In genomic region chr6:373031-373430, GRCh38 we compare ENCODE assay signal across 30 cellular contexts. TPM values are rescaled to one million over a fixed set of nuclear protein-coding genes. Genes with fewer than 3 reads are reported as not detected.
A peak's percentile ranks its signal among the peaks of the same experiment; 100 is the strongest.
DNase-seq lines count a peak whose midpoint lies in the region; ATAC-seq, FAIRE-seq and TF ChIP-seq lines count a peak whose summit lies in the region.
"Had no signal": no experiment of that assay in that cellular context is flagged by ENCODE, and none has a peak within 500 bp of the region (broad histone marks: within the 10 kb centered on the region; RNA-seq: fewer than 3 reads in every experiment).

No MANE protein-coding gene starts in this region.

- H3K9me3 ChIP-seq in CD8-positive, alpha-beta T cell (ENCODE audit: low read length): no peaks in the 10 kb centered on the region
- H3K9me3 ChIP-seq: Caco-2, gastroesophageal sphincter had no signal

- H3K4me3 ChIP-seq in CD8-positive, alpha-beta T cell (ENCODE audit: low read depth, low read length): no peak overlapping the region
- H3K4me3 ChIP-seq: gastroesophageal sphincter, hepatocyte had no signal

- H3K27ac ChIP-seq in CD8-positive, alpha-beta T cell (ENCODE audit: low read depth, low read length): no peak overlapping the region
- H3K27ac ChIP-seq: gastroesophageal sphincter, hepatocyte had no signal

- no peaks in the 10 kb centered on the region for H3K27me3 ChIP-seq in CD8-positive, alpha-beta T cell (ENCODE audit: insufficient read depth, low read length)
- H3K27me3 ChIP-seq: hepatocyte had no signal

- H3K9me3 Mint-ChIP-seq in effector memory CD8-positive, alpha-beta T cell: peaks cover 2 to 8% of the 10 kb centered on the region in 2 donors
- H3K9me3 Mint-ChIP-seq in CD8-positive, alpha-beta T cell: peaks cover 2% of the 10 kb centered on the region
- H3K9me3 Mint-ChIP-seq: activated naive CD4-positive, alpha-beta T cell treated with anti-CD3 and anti-CD28 coated beads, Interleukin-2, amount 50 U/mL, for 24 hours had no signal

- peak overlapping the region; percentile 41 to 47 for H3K4me3 Mint-ChIP-seq in effector memory CD8-positive, alpha-beta T cell
- H3K4me3 Mint-ChIP-seq in CD8-positive, alpha-beta T cell: no peak overlapping the region
- H3K4me3 Mint-ChIP-seq: activated CD4-positive, alpha-beta memory T cell treated with anti-CD3 and anti-CD28 coated beads, Interleukin-2, amount 10 ng/mL, durations not matched to agents 7 days and 5 days; activated naive CD4-positive, alpha-beta T cell treated with anti-CD3 and anti-CD28 coated beads, Interleukin-2, amount 50 U/mL, for 24 hours; brain; neural crest cell; T-helper 17 cell; type B pancreatic cell had no signal

- TF ChIP-seq CTCF in CD8-positive, alpha-beta T cell (IDR thresholded peaks at IDR 0.05): no peak

- ATAC-seq in GM18868 (IDR thresholded peaks at IDR 0.05; ENCODE audit: unreplicated experiment) (peak; percentile 2), HG03442 (IDR thresholded peaks at IDR 0.05; ENCODE audit: unreplicated experiment) (peak; percentile 4), sciatic nerve (no peak)
- no peak for ATAC-seq in effector memory CD8-positive, alpha-beta T cell (replicated peaks)
- ATAC-seq in CD8-positive, alpha-beta T cell: no peak
- ATAC-seq: gastroesophageal sphincter had no signal

- peaks cover 6% of the 10 kb centered on the region for H3K4me1 ChIP-seq in CD8-positive, alpha-beta T cell (ENCODE audit: insufficient read depth, low read length)
- H3K4me1 ChIP-seq: Caco-2 had no signal

- no peak for FAIRE-seq in RCC 7860 (lab: Jason Lieb, UNC)
- FAIRE-seq: endothelial cell of umbilical vein had no signal

- peaks cover 9 to 13% of the 10 kb centered on the region in 2 donors for H3K4me1 Mint-ChIP-seq in effector memory CD8-positive, alpha-beta T cell (ENCODE audit: low read depth in 2 of 2)
- H3K4me1 Mint-ChIP-seq in CD8-positive, alpha-beta T cell (ENCODE audit: low read depth): peaks cover 10% of the 10 kb centered on the region
- H3K4me1 Mint-ChIP-seq: brain, neural crest cell, T-helper 17 cell had no signal

- POLR2A ChIA-PET in CD8-positive, alpha-beta T cell (lab: Charles Lee): no interaction called here

- intact Hi-C loops in sciatic nerve (cut with DNase I): no loop called here
- intact Hi-C loops in CD8-positive, alpha-beta T cell (cut with DNase I, micrococcal nuclease): no loop called here

- no peaks in the 10 kb centered on the region for H3K36me3 ChIP-seq in CD8-positive, alpha-beta T cell (ENCODE audit: insufficient read depth, low read length)
- H3K36me3 ChIP-seq: gastroesophageal sphincter had no signal

- no peaks in the 10 kb centered on the region for H3K36me3 Mint-ChIP-seq in effector memory CD8-positive, alpha-beta T cell (ENCODE audit: insufficient read depth)
- no peaks in the 10 kb centered on the region for H3K36me3 Mint-ChIP-seq in CD8-positive, alpha-beta T cell
- H3K36me3 Mint-ChIP-seq: activated naive CD4-positive, alpha-beta T cell treated with anti-CD3 and anti-CD28 coated beads, Interleukin-2, amount 50 U/mL, for 24 hours; brain; type B pancreatic cell had no signal

- no peak for DNase-seq in effector memory CD8-positive, alpha-beta T cell
- DNase-seq in sciatic nerve (ENCODE audit: low spot score) (peak; percentile 54), NCI-H1048 (lab: John Stamatoyannopoulos, UW) (no peak), foreskin melanocyte (no peak), RCC 7860 (ENCODE audit: low spot score) (no peak)
- no peak for DNase-seq in CD8-positive, alpha-beta T cell
- DNase-seq: activated CD4-positive, alpha-beta memory T cell treated with anti-CD3 and anti-CD28 coated beads, Interleukin-2, amount 10 ng/mL, durations not matched to agents 7 days and 5 days; activated CD4-positive, CD25-positive, alpha-beta regulatory T cell treated with anti-CD3 and anti-CD28 coated beads, Interleukin-2, amount 50 U/mL, for 72 hours; amniotic stem cell; C1 segment of cervical spinal cord; Caco-2; DMS53; kidney glomerular epithelial cell; mammary epithelial cell; NCI-H1694; OCI-M1; right cardiac atrium; stimulated activated CD4-positive, alpha-beta T cell treated with anti-CD3 and anti-CD28 coated beads, Interleukin-12 subunit alpha, Interleukin-12 subunit beta, amount 100 ng/mL, for 4 hours; stimulated activated CD4-positive, alpha-beta T cell treated with anti-CD3 and anti-CD28 coated beads, Interleukin-4, amount 100 ng/mL, for 1 hour; T-helper 17 cell had no signal

- CTCF ChIA-PET in CD8-positive, alpha-beta T cell (lab: Charles Lee): no interaction called here

- no peak overlapping the region for H3K27ac Mint-ChIP-seq in effector memory CD8-positive, alpha-beta T cell
- H3K27ac Mint-ChIP-seq in CD8-positive, alpha-beta T cell: no peak overlapping the region
- H3K27ac Mint-ChIP-seq: activated CD4-positive, alpha-beta memory T cell treated with anti-CD3 and anti-CD28 coated beads, Interleukin-2, amount 10 ng/mL, durations not matched to agents 7 days and 5 days; activated naive CD4-positive, alpha-beta T cell treated with anti-CD3 and anti-CD28 coated beads, Interleukin-2, amount 50 U/mL, for 24 hours; brain; T-helper 17 cell; type B pancreatic cell had no signal

- H3K27me3 Mint-ChIP-seq in effector memory CD8-positive, alpha-beta T cell: peaks cover 27 to 63% of the 10 kb centered on the region in 2 donors
- H3K27me3 Mint-ChIP-seq in CD8-positive, alpha-beta T cell (ENCODE audit: low read depth): peaks cover 22% of the 10 kb centered on the region

RNA-seq across cellular contexts. Expression of gene IRF4, which starts 18.5 kb away (rescaled TPM):
- 4.7 TPM for total RNA-seq in sciatic nerve
- total RNA-seq in CD8-positive, alpha-beta T cell: 10 to 100 TPM; 24.7 to 25.6 TPM
- total RNA-seq: Caco-2, endothelial cell of umbilical vein, G401, mammary epithelial cell had no signal

Comparison
In these comparisons a context has a peak if more than half of its experiments do, and no peak if none do; other contexts are left out.
1. ATAC-seq: peak in GM18868 (single experiment) and HG03442 (single experiment); none in effector memory CD8-positive, alpha-beta T cell (single experiment), sciatic nerve (single experiment) and CD8-positive, alpha-beta T cell (single experiment).